ENCODE assay signal across 25 cellular contexts in genomic region chr7:117688126-117688525, GRCh38.
"Had no signal": no experiment of that assay in that cellular context is flagged by ENCODE, and none has a peak within 500 bp of the region (broad histone marks: within the 10 kb centered on the region; RNA-seq: fewer than 3 reads in every experiment).

No MANE protein-coding gene starts in this region.

- H3K27me3 ChIP-seq: adrenal gland, SJSA1 had no signal

- H3K36me3 ChIP-seq: adrenal gland, SJSA1 had no signal

- H3K27ac ChIP-seq: adrenal gland, SJSA1 had no signal

- DNase-seq: activated CD4-positive, alpha-beta T cell treated with anti-CD3 and anti-CD28 coated beads for 4 hours; activated CD8-positive, alpha-beta memory T cell treated with anti-CD3 and anti-CD28 coated beads, Interleukin-2, amount 50 U/mL, for 4 hours; activated CD8-positive, alpha-beta T cell treated with anti-CD3 and anti-CD28 coated beads for 36 hours; activated gamma-delta T cell treated with Interleukin-2 at 50 U/mL for 16 hours; activated naive CD4-positive, alpha-beta T cell treated with anti-CD3 and anti-CD28 coated beads, Interleukin-2, amount 10 ng/mL, durations not matched to agents 7 days and 5 days; activated naive CD8-positive, alpha-beta T cell treated with anti-CD3 and anti-CD28 coated beads, Interleukin-2, amount 10 ng/mL, durations not matched to agents 7 days and 5 days; activated T-cell treated with anti-CD3 and anti-CD28 coated beads, Interleukin-2, amount 50 U/mL, for 72 hours; adrenal gland; aorta; KG1; MV-4-11; NCI-H1092 treated with DMSO at 0.1 percent for 48 hours; NCI-H1417 treated with DMSO at 0.1 percent for 48 hours; NCI-H1694; NCI-H2029; NCI-H2107; NCI-H510A treated with DMSO at 0.1 percent for 48 hours; NCI-H69; NK-92 treated with Interleukin-12 subunit alpha and Interleukin-12 subunit beta, amount 100 ng/mL, for 24 hours; OCI-M1; RPMI8226; SHP77 had no signal

- H3K4me3 ChIP-seq: adrenal gland, SJSA1 had no signal

- ATAC-seq: activated CD4-positive, CD25-positive, alpha-beta regulatory T cell treated with anti-CD3 and anti-CD28 coated beads, Interleukin-2, amount 50 U/mL, for 24 hours; activated CD8-positive, alpha-beta T cell treated with anti-CD3 and anti-CD28 coated beads for 36 hours; activated T-cell treated with anti-CD3 and anti-CD28 coated beads, Interleukin-2, amount 50 U/mL, for 72 hours; Panc1 had no signal

- H3K9me3 ChIP-seq: adrenal gland, SJSA1 had no signal

- H3K4me1 ChIP-seq: adrenal gland, SJSA1 had no signal
